Comparison of ENCODE assay signal across 8 cellular contexts in the genomic region with DNA sequence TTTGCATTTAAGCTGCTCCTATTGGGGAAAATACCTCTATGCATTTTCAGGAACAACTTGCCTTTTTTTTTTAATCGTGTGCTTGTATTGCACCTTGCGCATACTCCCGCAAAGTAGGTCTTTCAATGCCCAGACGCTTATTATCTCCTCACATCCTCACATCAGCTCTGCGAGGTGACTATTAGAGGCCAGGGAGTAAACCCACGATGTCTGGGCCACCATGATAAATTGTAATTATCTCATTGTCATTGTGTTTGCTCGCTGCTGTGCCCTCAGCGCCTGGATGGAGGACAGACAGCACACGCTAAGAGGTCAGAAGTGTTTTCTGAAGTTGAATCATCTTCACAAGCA. TPM values are rescaled to one million over a fixed set of nuclear protein-coding genes. Genes with fewer than 3 reads are reported as not detected.
DNase-seq lines count a peak whose midpoint lies in the region; ATAC-seq and TF ChIP-seq lines count a peak whose summit lies in the region.

No MANE protein-coding gene starts in this region.

- H3K4me3 ChIP-seq in HCT116 (replicated peaks in 1 of 2; ENCODE audit: low read depth in 1 of 2, low read length in 2 of 2) (peak overlapping the region; percentile 41 to 66), esophagus (ENCODE audit: low read depth in 1 of 2, low read length in 2 of 2) (peak overlapping the region in 1 of 2 donors; percentile 44), skeletal muscle cell (ENCODE audit: low read depth, low read length) (peak overlapping the region; percentile 89)

- TF ChIP-seq CTCF in HCT116 (IDR thresholded peaks at IDR 0.05 in 2 of 3, conservative IDR thresholded peaks at IDR 0.05 in 1 of 3; ENCODE audit: borderline replicate concordance in 1 of 3, insufficient read depth in 1 of 3, low read depth in 2 of 3, low read length in 2 of 3) (no peak), RWPE1 (conservative IDR thresholded peaks at IDR 0.05; ENCODE audit: low read depth) (no peak)

- no TSS peak for BruUV-seq in HCT116 (replicated peaks; lab: Mats Ljungman, UMichigan)

- RAD21 ChIA-PET in HCT116 (lab: Charles Lee; ENCODE audit: low non-redundant PET in 1 of 2, low total read pairs in 2 of 2, uncharacterized antibody in 2 of 2, unreplicated experiment in 2 of 2): no interaction called here

- peak overlapping the region; percentile 49 for H3K9ac ChIP-seq in HCT116 (ENCODE audit: low read length)

- DNase-seq in HCT116 (ENCODE audit: low read depth, low spot score) (no peak), RWPE1 (ENCODE audit: low spot score) (no peak), skeletal muscle cell (ENCODE audit: low read depth) (no peak), NCI-H2196 (lab: John Stamatoyannopoulos, UW; ENCODE audit: unreplicated experiment) (no peak), cerebellar nuclear complex (lab: John Stamatoyannopoulos, UW) (no peak)
- DNase-seq in stimulated activated CD4-positive, alpha-beta T cell treated with anti-CD3 and anti-CD28 coated beads, Interleukin-2, amount 100 ng/mL, for 48 hours: no peak

- H2AFZ ChIP-seq in HCT116 (ENCODE audit: low read depth, low read length, poor library complexity, severe bottlenecking): peak overlapping the region; percentile 37

- H3K36me3 ChIP-seq in HCT116 (ENCODE audit: control insufficient read depth in 1 of 2, insufficient read depth in 2 of 2, low read length in 2 of 2): no peaks in the 10 kb centered on the region
- no peaks in the 10 kb centered on the region for H3K36me3 ChIP-seq in esophagus (ENCODE audit: control insufficient read depth in 2 of 2, insufficient read depth in 2 of 2, low read length in 1 of 2)

- no peaks in the 10 kb centered on the region for H3K9me2 ChIP-seq in HCT116 (ENCODE audit: insufficient read depth)

- 47 to 49% methylated on average over 9 of the region's 9 CpGs for WGBS in esophagus, 2 donors

- H3K4me1 ChIP-seq in HCT116 (ENCODE audit: control insufficient read depth in 1 of 2, insufficient read depth in 2 of 2, low read length in 2 of 2): peaks cover 0 to 24% of the 10 kb centered on the region in 2 experiments; a peak in 3 of 4 replicates
- no peaks in the 10 kb centered on the region for H3K4me1 ChIP-seq in esophagus (ENCODE audit: control insufficient read depth in 2 of 2, insufficient read depth in 2 of 2, low read length in 1 of 2)

- intact Hi-C loops in HCT116 (cut with micrococcal nuclease): loop anchor here (5.0 kb wide), 1 partner anchor 85 kb away; no protein-coding TSS in a partner anchor

- H3K27me3 ChIP-seq in HCT116 (ENCODE audit: insufficient read depth, low read length) (no peaks in the 10 kb centered on the region), esophagus (ENCODE audit: control insufficient read depth in 1 of 2, insufficient read depth in 2 of 2, low read length in 2 of 2) (no peaks in the 10 kb centered on the region)

- POLR2A ChIA-PET in HCT116 (lab: Charles Lee) (interaction anchor here (1.0 kb wide), 1 partner anchor 20 kb away, joined by 7 read pairs; no protein-coding TSS in a partner anchor), RWPE1 (lab: Yijun Ruan, JAX; ENCODE audit: low non-redundant PET) (no interaction called here)

- ATAC-seq in HCT116 (no peak), HG03108 (IDR thresholded peaks at IDR 0.05; ENCODE audit: unreplicated experiment) (no peak)

- H3K79me2 ChIP-seq in HCT116 (ENCODE audit: insufficient read depth, low read length): peaks cover 12% of the 10 kb centered on the region

- H3K9me3 ChIP-seq in HCT116 (ENCODE audit: control insufficient read depth in 1 of 2, insufficient read depth in 1 of 2, low read depth in 1 of 2, low read length in 2 of 2) (no peaks in the 10 kb centered on the region), esophagus (ENCODE audit: control insufficient read depth in 2 of 2, insufficient read depth in 1 of 2, low read depth in 1 of 2, low read length in 1 of 2) (no peaks in the 10 kb centered on the region)

- TF ChIP-seq RAD21 in HCT116 (IDR thresholded peaks at IDR 0.05; ENCODE audit: low read depth): no peak

- H3K27ac ChIP-seq in HCT116 (ENCODE audit: low read depth, low read length) (no peak overlapping the region), RWPE1 (peak overlapping the region; percentile 95), esophagus (ENCODE audit: low read depth in 2 of 2, low read length in 1 of 2) (peak overlapping the region; percentile 53 to 96)

- H4K20me1 ChIP-seq in HCT116 (ENCODE audit: insufficient read depth): no peaks in the 10 kb centered on the region

- no peak for TF ChIP-seq POLR2A in HCT116 (IDR thresholded peaks at IDR 0.05; ENCODE audit: borderline replicate concordance, extremely low read depth, insufficient read depth, insufficient read length)

- H3K4me2 ChIP-seq in HCT116 (ENCODE audit: low read length): peak overlapping the region; percentile 90

- CTCF ChIA-PET in HCT116 (lab: Charles Lee) (interaction anchor here (1.5 kb wide), 1 partner anchor 84 kb away, joined by 5 read pairs; no protein-coding TSS in a partner anchor), RWPE1 (lab: Yijun Ruan, JAX) (interaction anchor here (0.6 kb wide), 1 partner anchor 233 kb away, joined by 5 read pairs; no protein-coding TSS in a partner anchor)

TF ChIP-seq in HCT116, 20 proteins besides CTCF, POLR2A, EP300 and RAD21:
- TF ChIP-seq, protein P1, sequence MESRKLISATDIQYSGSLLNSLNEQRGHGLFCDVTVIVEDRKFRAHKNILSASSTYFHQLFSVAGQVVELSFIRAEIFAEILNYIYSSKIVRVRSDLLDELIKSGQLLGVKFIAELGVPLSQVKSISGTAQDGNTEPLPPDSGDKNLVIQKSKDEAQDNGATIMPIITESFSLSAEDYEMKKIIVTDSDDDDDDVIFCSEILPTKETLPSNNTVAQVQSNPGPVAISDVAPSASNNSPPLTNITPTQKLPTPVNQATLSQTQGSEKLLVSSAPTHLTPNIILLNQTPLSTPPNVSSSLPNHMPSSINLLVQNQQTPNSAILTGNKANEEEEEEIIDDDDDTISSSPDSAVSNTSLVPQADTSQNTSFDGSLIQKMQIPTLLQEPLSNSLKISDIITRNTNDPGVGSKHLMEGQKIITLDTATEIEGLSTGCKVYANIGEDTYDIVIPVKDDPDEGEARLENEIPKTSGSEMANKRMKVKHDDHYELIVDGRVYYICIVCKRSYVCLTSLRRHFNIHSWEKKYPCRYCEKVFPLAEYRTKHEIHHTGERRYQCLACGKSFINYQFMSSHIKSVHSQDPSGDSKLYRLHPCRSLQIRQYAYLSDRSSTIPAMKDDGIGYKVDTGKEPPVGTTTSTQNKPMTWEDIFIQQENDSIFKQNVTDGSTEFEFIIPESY (IDR thresholded peaks at IDR 0.05; ENCODE audit: extremely low read depth, insufficient replicate concordance, low read length): no peak

RNA-seq across cellular contexts. Expression of a gene that starts 1.0 kb away (rescaled TPM):
- total RNA-seq in HCT116 (2021; ENCODE audit: unreplicated experiment): 30.2 TPM
- polyA plus RNA-seq in HCT116 (2012): 13.3 and 14.6 TPM in 2 replicates
- polyA plus RNA-seq in esophagus: 1 to 10 TPM; 2.1 to 2.8 TPM
